In the genomic region with DNA sequence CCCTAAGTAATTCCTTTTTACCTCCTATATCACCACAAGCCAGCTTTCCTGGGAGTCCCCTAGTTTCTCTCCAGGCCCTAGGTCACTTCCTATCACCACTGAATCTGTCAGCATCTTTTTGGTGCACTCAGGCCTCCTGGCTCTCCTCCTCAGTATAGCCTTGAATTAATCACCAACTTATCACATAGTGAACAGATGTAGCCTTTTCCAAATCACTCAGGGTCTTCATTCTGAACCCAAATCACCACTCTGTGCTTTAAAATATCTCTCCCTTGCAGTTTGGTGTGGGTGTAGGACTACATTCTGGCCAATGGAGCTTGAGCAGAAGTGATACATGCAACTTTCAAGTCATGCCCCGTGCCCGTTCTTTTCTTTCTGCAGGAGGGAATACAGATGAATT, we compare ENCODE assay signal across 22 cellular contexts. TPM values are rescaled to one million over a fixed set of nuclear protein-coding genes. Genes with fewer than 3 reads are reported as not detected.
DNase-seq lines count a peak whose midpoint lies in the region; ATAC-seq, FAIRE-seq and TF ChIP-seq lines count a peak whose summit lies in the region.
"Had no signal": no experiment of that assay in that cellular context is flagged by ENCODE, and none has a peak within 500 bp of the region (broad histone marks: within the 10 kb centered on the region; RNA-seq: fewer than 3 reads in every experiment).

No MANE protein-coding gene starts in this region.

- DNase-seq in natural killer cell treated with Interleukin-12 subunit alpha and Interleukin-12 subunit beta and Interleukin-15 and Interleukin-18, amount 100 ng/mL, for 72 hours (ENCODE audit: low spot score): no peak
- DNase-seq in natural killer cell (no peak), MM.1S (no peak), K562 (ENCODE audit: extremely low read depth in 1 of 4, low spot score in 3 of 4) (peak in 2 of 4 experiments; percentile 27 to 58), glomerular visceral epithelial cell (ENCODE audit: extremely low spot score) (no peak), NCI-H2171 treated with DMSO at 0.1 percent for 48 hours (lab: John Stamatoyannopoulos, UW) (no peak)
- DNase-seq: adrenal gland; effector CD4-positive, alpha-beta T cell; foreskin keratinocyte; H7; NCI-H2081; NCI-H774; Right ventricle myocardium superior; stimulated activated CD4-positive, alpha-beta T cell treated with anti-CD3 and anti-CD28 coated beads, Interleukin-4, amount 100 ng/mL, for 1 hour; stimulated activated naive CD8-positive, alpha-beta T cell treated with anti-CD3 and anti-CD28 coated beads, Interleukin-15, Interleukin-2, amounts not matched to agents 100 U/mL and 50 U/mL, for 24 hours; tibial artery had no signal

- intact Hi-C loops in natural killer cell (cut with micrococcal nuclease) (no loop called here), K562 (cut with micrococcal nuclease) (no loop called here)

- WGBS in K562 (ENCODE audit: insufficient coverage, low coverage, missing lambda C conversion rate): 6% methylated on average over 2 of the region's 2 CpGs

- no peak overlapping the region for H3K27ac Mint-ChIP-seq in natural killer cell treated with Interleukin-12 subunit alpha and Interleukin-12 subunit beta and Interleukin-15 and Interleukin-18, amount 100 ng/mL, for 72 hours
- H3K27ac Mint-ChIP-seq in natural killer cell: no peak overlapping the region
- peak overlapping the region; percentile 95 for H3K27ac Mint-ChIP-seq in stimulated activated memory B cell treated with anti-CD40 and anti-IgM and Interleukin-4, amounts not matched to agents 10 μg/mL and 1 μg/mL and 100 μg/mL, for 72 hours
- H3K27ac Mint-ChIP-seq: activated CD4-positive, alpha-beta T cell treated with anti-CD3 and anti-CD28 coated beads for 36 hours; activated T-helper 2 cell treated with anti-CD3 and anti-CD28 coated beads, Interferon-gamma antibody, Interleukin-2, Interleukin-4, amounts not matched to agents 10 μg/mL and 5 μg/mL and 100 μg/mL, durations not matched to agents 14 hours and 24 hours and 36 hours had no signal

- H3K4me1 Mint-ChIP-seq in natural killer cell treated with Interleukin-12 subunit alpha and Interleukin-12 subunit beta and Interleukin-15 and Interleukin-18, amount 100 ng/mL, for 72 hours (ENCODE audit: low read depth in 2 of 2): peaks cover 14 to 18% of the 10 kb centered on the region in 2 donors
- H3K4me1 Mint-ChIP-seq in natural killer cell: peaks cover 19 to 23% of the 10 kb centered on the region in 2 donors
- H3K4me1 Mint-ChIP-seq in stimulated activated memory B cell treated with anti-CD40 and anti-IgM and Interleukin-4, amounts not matched to agents 10 μg/mL and 1 μg/mL and 100 μg/mL, for 72 hours: peaks cover 44% of the 10 kb centered on the region
- H3K4me1 Mint-ChIP-seq: brain had no signal

- no peaks in the 10 kb centered on the region for H3K9me2 ChIP-seq in MM.1S (replicated peaks; ENCODE audit: insufficient read depth, low read length)

- H3K4me2 ChIP-seq in MM.1S (ENCODE audit: low read depth, low read length) (peak overlapping the region; percentile 98), K562 (ENCODE audit: insufficient read depth, low read length) (no peak overlapping the region)

- peaks cover 9% of the 10 kb centered on the region for H3K9me3 Mint-ChIP-seq in natural killer cell treated with Interleukin-12 subunit alpha and Interleukin-12 subunit beta and Interleukin-15 and Interleukin-18, amount 100 ng/mL, for 72 hours
- H3K9me3 Mint-ChIP-seq in natural killer cell: peaks cover 0 to 5% of the 10 kb centered on the region in 2 donors
- H3K9me3 Mint-ChIP-seq in stimulated activated memory B cell treated with anti-CD40 and anti-IgM and Interleukin-4, amounts not matched to agents 10 μg/mL and 1 μg/mL and 100 μg/mL, for 72 hours: peaks cover 17% of the 10 kb centered on the region

- H2AFZ ChIP-seq in MM.1S (ENCODE audit: low read length) (peak overlapping the region; percentile 97), K562 (ENCODE audit: low read depth, low read length) (no peak overlapping the region)

- H4K20me1 ChIP-seq in MM.1S (ENCODE audit: insufficient read depth, low read length) (no peaks in the 10 kb centered on the region), K562 (replicated peaks; ENCODE audit: control insufficient read depth, insufficient read depth, low read length) (no peaks in the 10 kb centered on the region)
- H4K20me1 ChIP-seq: BLaER1 treated with 17β-estradiol and CSF1 and Interleukin-3, amounts not matched to agents 10 nM and 100 nM had no signal

- H3K36me3 Mint-ChIP-seq in natural killer cell treated with Interleukin-12 subunit alpha and Interleukin-12 subunit beta and Interleukin-15 and Interleukin-18, amount 100 ng/mL, for 72 hours: peaks cover 19% of the 10 kb centered on the region
- H3K36me3 Mint-ChIP-seq in natural killer cell: no peaks in the 10 kb centered on the region
- H3K36me3 Mint-ChIP-seq in stimulated activated memory B cell treated with anti-CD40 and anti-IgM and Interleukin-4, amounts not matched to agents 10 μg/mL and 1 μg/mL and 100 μg/mL, for 72 hours: peaks cover 10% of the 10 kb centered on the region
- H3K36me3 Mint-ChIP-seq: brain had no signal

- peak; percentile 50; the same call in 1 of the 2 replicates for TF ChIP-seq EP300 in K562 (IDR thresholded peaks at IDR 0.05; ENCODE audit: low read length)

- no peaks in the 10 kb centered on the region for H3K9me1 ChIP-seq in K562 (ENCODE audit: control insufficient read depth, insufficient read depth, low read length)

- peaks cover 7% of the 10 kb centered on the region for H3K4me1 ChIP-seq in MM.1S (ENCODE audit: low read length)
- H3K4me1 ChIP-seq in K562 (replicated peaks in 1 of 2; ENCODE audit: control insufficient read depth in 2 of 2, insufficient read depth in 2 of 2, low read length in 2 of 2): peaks cover 0 to 11% of the 10 kb centered on the region in 2 experiments; a peak in 2 of 5 replicates
- H3K4me1 ChIP-seq: tibial artery had no signal

- H3K27ac ChIP-seq in MM.1S (ENCODE audit: low read length) (peak overlapping the region; percentile 97; the same call in 1 of the 2 replicates), K562 (ENCODE audit: extremely low read depth, low read depth, low read length) (no peak overlapping the region)
- H3K27ac ChIP-seq: foreskin keratinocyte, tibial artery had no signal

- FAIRE-seq in K562 (lab: Jason Lieb, UNC): peak; percentile 56

- H3K9ac ChIP-seq in MM.1S (ENCODE audit: low read length): no peak overlapping the region
- H3K9ac ChIP-seq in K562 (ENCODE audit: insufficient read depth in 1 of 2, low read depth in 2 of 2, low read length in 2 of 2): no peak overlapping the region
- H3K9ac ChIP-seq: BLaER1 treated with 17β-estradiol and CSF1 and Interleukin-3, amounts not matched to agents 10 nM and 100 nM had no signal

- in situ Hi-C loops in K562 (cut with MboI): no loop called here

- CTCF ChIA-PET in K562 (lab: Yijun Ruan, JAX; ENCODE audit: low intra/inter-chr PET ratio): no interaction called here

- peak overlapping the region; percentile 74 for H3K4me3 ChIP-seq in MM.1S (ENCODE audit: low read length)
- no peak overlapping the region for H3K4me3 ChIP-seq in K562
- H3K4me3 ChIP-seq: tibial artery had no signal

- no peaks in the 10 kb centered on the region for H3K36me3 ChIP-seq in MM.1S (replicated peaks; ENCODE audit: insufficient read depth, low read length)
- H3K36me3 ChIP-seq in K562 (ENCODE audit: control insufficient read depth, insufficient read depth, low read length): no peaks in the 10 kb centered on the region
- H3K36me3 ChIP-seq: adrenal gland; BLaER1 treated with 17β-estradiol and CSF1 and Interleukin-3, amounts not matched to agents 10 nM and 100 nM; tibial artery had no signal

- peaks cover 16% of the 10 kb centered on the region for H3F3A ChIP-seq in MM.1S (ENCODE audit: insufficient read depth, low read length)

- no peak for TF ChIP-seq POLR2A in K562 (conservative IDR thresholded peaks at IDR 0.05)

- no peaks in the 10 kb centered on the region for H3K79me2 ChIP-seq in MM.1S (ENCODE audit: low read length)
- H3K79me2 ChIP-seq in K562 (ENCODE audit: control insufficient read depth, insufficient read depth, low read length): no peaks in the 10 kb centered on the region

- H3K27me3 Mint-ChIP-seq in natural killer cell treated with Interleukin-12 subunit alpha and Interleukin-12 subunit beta and Interleukin-15 and Interleukin-18, amount 100 ng/mL, for 72 hours: peaks cover 7 to 13% of the 10 kb centered on the region in 2 donors
- peaks cover 0 to 6% of the 10 kb centered on the region in 2 donors for H3K27me3 Mint-ChIP-seq in natural killer cell (ENCODE audit: low read depth in 2 of 2)
- no peaks in the 10 kb centered on the region for H3K27me3 Mint-ChIP-seq in stimulated activated memory B cell treated with anti-CD40 and anti-IgM and Interleukin-4, amounts not matched to agents 10 μg/mL and 1 μg/mL and 100 μg/mL, for 72 hours

- H3K9me3 ChIP-seq in MM.1S (replicated peaks; ENCODE audit: insufficient read depth, low read length) (no peaks in the 10 kb centered on the region), K562 (replicated peaks; ENCODE audit: control insufficient read depth, insufficient read depth, low read depth, low read length) (0 out of 2 replicates have a peak, but pooled peaks cover 2% of the 10 kb centered on the region)
- H3K9me3 ChIP-seq: adrenal gland, tibial artery had no signal

- ATAC-seq in natural killer cell treated with Interleukin-12 subunit alpha and Interleukin-12 subunit beta and Interleukin-15 and Interleukin-18, amount 100 ng/mL, for 72 hours: no peak
- no peak for ATAC-seq in natural killer cell
- ATAC-seq in K562: peak; percentile 72
- no peak for ATAC-seq in stimulated activated memory B cell treated with anti-CD40 and anti-IgM and Interleukin-4, amounts not matched to agents 10 μg/mL and 1 μg/mL and 100 μg/mL, for 72 hours
- no peak for ATAC-seq in GM18511 (IDR thresholded peaks at IDR 0.05; ENCODE audit: unreplicated experiment)

- no peak for TF ChIP-seq RAD21 in K562 (CRISPR knock-in tag; conservative IDR thresholded peaks at IDR 0.05 in 1 of 2, IDR thresholded peaks at IDR 0.05 in 1 of 2)

- BruUV-seq in K562 (replicated peaks; lab: Mats Ljungman, UMichigan): no TSS peak

- H3K4me3 Mint-ChIP-seq in natural killer cell treated with Interleukin-12 subunit alpha and Interleukin-12 subunit beta and Interleukin-15 and Interleukin-18, amount 100 ng/mL, for 72 hours: peak overlapping the region; percentile 62
- H3K4me3 Mint-ChIP-seq in natural killer cell: no peak overlapping the region
- H3K4me3 Mint-ChIP-seq in stimulated activated memory B cell treated with anti-CD40 and anti-IgM and Interleukin-4, amounts not matched to agents 10 μg/mL and 1 μg/mL and 100 μg/mL, for 72 hours: peak overlapping the region; percentile 13
- H3K4me3 Mint-ChIP-seq: activated CD4-positive, alpha-beta T cell treated with anti-CD3 and anti-CD28 coated beads for 36 hours; brain had no signal

- H3K27me3 ChIP-seq in MM.1S (replicated peaks; ENCODE audit: insufficient read depth, low read length) (no peaks in the 10 kb centered on the region), K562 (ENCODE audit: control insufficient read depth in 2 of 2, insufficient read depth in 2 of 2, low read length in 2 of 2) (no peaks in the 10 kb centered on the region)
- H3K27me3 ChIP-seq: adrenal gland; BLaER1 treated with 17β-estradiol and CSF1 and Interleukin-3, amounts not matched to agents 10 nM and 100 nM; foreskin keratinocyte; tibial artery had no signal

- no peak for TF ChIP-seq CTCF in natural killer cell (IDR thresholded peaks at IDR 0.05)
- no peak for TF ChIP-seq CTCF in MM.1S (IDR thresholded peaks at IDR 0.05; ENCODE audit: low read length)
- no peak for TF ChIP-seq CTCF in K562 (IDR thresholded peaks at IDR 0.05 in 2 of 3, conservative IDR thresholded peaks at IDR 0.05 in 1 of 3; ENCODE audit: insufficient read depth in 2 of 3, low read depth in 1 of 3, low read length in 3 of 3)

- POLR2A ChIA-PET in K562 (lab: Yijun Ruan, JAX): interaction anchor here (1.0 kb wide), 1 partner anchor 9 kb away, joined by 3 read pairs; no protein-coding TSS in a partner anchor

RNA-seq across cellular contexts. Expression of a gene that starts 29.6 kb away (rescaled TPM):
- not detected for total RNA-seq in natural killer cell treated with Interleukin-12 subunit alpha and Interleukin-12 subunit beta and Interleukin-15 and Interleukin-18, amount 100 ng/mL, for 72 hours
- not detected for total RNA-seq in natural killer cell
- 0.79 TPM in 1 of 2 replicates, not detected in the other for total RNA-seq in K562 (2011; cell fraction: chromatin; rRNA removed; ENCODE audit: low replicate concordance)
- total RNA-seq in K562 (2011; cell fraction: nucleolus; rRNA removed): under 0.01 and 0.13 TPM in 2 replicates
- total RNA-seq in K562 (2011; cell fraction: nucleoplasm; rRNA removed): 0.07 TPM in 1 of 2 replicates, not detected in the other
- total RNA-seq in K562 (2014; rRNA removed): 0.04 TPM in 1 of 2 replicates, not detected in the other
- total RNA-seq in K562 (2014; rRNA removed; fragmentation: Illumina TruSeq; extraction: Trizol): 0.04 and 0.22 TPM in 2 replicates
- total RNA-seq in K562 (2015; rRNA removed; fragmentation: Illumina TruSeq; extraction: Trizol): 0.04 TPM in 1 of 2 replicates, not detected in the other
- 0.20 and 0.22 TPM in 2 replicates for total RNA-seq in K562 (2021)
- 0.01 and 0.07 TPM in 2 replicates for polyA plus RNA-seq in K562 (2011; rRNA removed)
- 0.01 and 0.55 TPM in 2 replicates for polyA plus RNA-seq in K562 (2011; cell fraction: cytosol; rRNA removed)
- 0.04 TPM in 1 of 2 replicates, not detected in the other for polyA plus RNA-seq in K562 (2011; cell fraction: nucleus; rRNA removed)
- polyA plus RNA-seq in K562 (2012): 0.08 TPM in 2 replicates
- polyA plus RNA-seq in K562 (2014; fragmentation: Illumina TruSeq; extraction: Trizol): 0.03 TPM in 1 of 2 replicates, not detected in the other
- polyA plus RNA-seq in K562 (2014; fragmentation: Nextera tagmentation; extraction: Ambion mirVana): not detected
- polyA plus RNA-seq in K562 (2014; rRNA removed): 0.01 TPM in 1 of 2 replicates, not detected in the other
- polyA minus RNA-seq in K562 (2011; rRNA and poly(A)+ RNA removed): 0.14 and 0.24 TPM in 2 replicates
- polyA minus RNA-seq in K562 (2011; cell fraction: cytosol; rRNA and poly(A)+ RNA removed): not detected in 2 replicates
- polyA minus RNA-seq in K562 (2011; cell fraction: nucleus; rRNA and poly(A)+ RNA removed): 0.22 TPM in 1 of 2 replicates, not detected in the other
- total RNA-seq: activated CD4-positive, alpha-beta T cell treated with anti-CD3 and anti-CD28 coated beads for 36 hours; activated T-helper 2 cell treated with anti-CD3 and anti-CD28 coated beads, Interferon-gamma antibody, Interleukin-2, Interleukin-4, amounts not matched to agents 10 μg/mL and 5 μg/mL and 100 μg/mL, durations not matched to agents 14 hours and 24 hours and 36 hours had no signal
